11 cellular contexts compared by ENCODE assay signal in the genomic region with DNA sequence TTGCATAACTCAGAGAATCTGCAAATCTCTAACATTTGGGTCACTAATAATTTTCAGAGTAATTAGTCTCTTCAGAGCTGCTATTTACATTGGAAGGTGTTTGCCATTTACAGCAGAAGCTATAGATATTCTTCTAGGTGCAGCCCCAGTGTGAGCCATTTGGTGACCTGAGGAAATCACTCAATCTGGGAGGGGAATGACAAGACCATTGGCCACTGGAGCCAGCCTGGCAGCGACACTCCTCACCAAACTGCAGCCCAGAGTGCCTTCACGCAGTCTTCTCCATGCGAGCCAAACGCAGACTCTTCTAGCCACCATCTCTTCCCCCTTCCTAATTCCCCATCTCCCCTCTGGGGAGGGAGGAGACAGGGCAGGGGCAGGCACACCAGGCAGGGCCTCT.
A peak's percentile ranks its signal among the peaks of the same experiment; 100 is the strongest.
DNase-seq lines count a peak whose midpoint lies in the region; ATAC-seq and TF ChIP-seq lines count a peak whose summit lies in the region.
"Had no signal": no experiment of that assay in that cellular context is flagged by ENCODE, and none has a peak within 500 bp of the region (broad histone marks: within the 10 kb centered on the region; RNA-seq: fewer than 3 reads in every experiment).

No MANE protein-coding gene starts in this region.

- H4K20me1 ChIP-seq in neural progenitor cell (ENCODE audit: low read depth), result no peaks in the 10 kb centered on the region

- H3K4me3 ChIP-seq in NT2/D1 (ENCODE audit: insufficient read length, low read depth) (no peak overlapping the region), neural progenitor cell (no peak overlapping the region)

- no peaks in the 10 kb centered on the region for H3K27me3 ChIP-seq in NT2/D1 (ENCODE audit: insufficient read depth, insufficient read length)
- H3K27me3 ChIP-seq in neural progenitor cell, result no peaks in the 10 kb centered on the region

- H3K27ac ChIP-seq in neural progenitor cell, result no peak overlapping the region
- H3K27ac ChIP-seq: 22Rv1 had no signal

- H3K27me3 Mint-ChIP-seq in neural progenitor cell (ENCODE audit: insufficient read depth, low read depth) (peaks cover 3% of the 10 kb centered on the region), T-cell (peaks cover 8 to 12% of the 10 kb centered on the region in 2 donors)

- H3K4me1 ChIP-seq in NT2/D1 (ENCODE audit: insufficient read depth, insufficient read length) (no peaks in the 10 kb centered on the region), neural progenitor cell (peaks cover 15% of the 10 kb centered on the region)

- POLR2A ChIA-PET in T-cell (lab: Charles Lee), result interaction anchor here in 1 of 2 donors (0.7 kb wide), 1 partner anchor 22 kb away, joined by 3 read pairs; no protein-coding TSS in a partner anchor

- CTCF ChIA-PET in T-cell (lab: Charles Lee), result no interaction called here

- H3K36me3 ChIP-seq in NT2/D1 (ENCODE audit: insufficient read depth, insufficient read length, low read length) (no peaks in the 10 kb centered on the region), neural progenitor cell (no peaks in the 10 kb centered on the region)

- no peaks in the 10 kb centered on the region for H3F3A ChIP-seq in neural progenitor cell (ENCODE audit: low read depth)

- H3K9ac ChIP-seq in NT2/D1 (ENCODE audit: insufficient read length, low read depth) (no peak overlapping the region), neural progenitor cell (no peak overlapping the region)

- peak; percentile 71 for DNase-seq in NCI-H146 (lab: John Stamatoyannopoulos, UW)
- DNase-seq in NCI-H146 treated with DMSO at 0.1 percent for 48 hours (lab: John Stamatoyannopoulos, UW; ENCODE audit: unreplicated experiment), result no peak
- DNase-seq in NT2/D1 (ENCODE audit: low read depth, low spot score), result peak; percentile 16
- DNase-seq in neural progenitor cell (ENCODE audit: low spot score), result no peak
- no peak for DNase-seq in activated gamma-delta T cell (lab: John Stamatoyannopoulos, UW)
- DNase-seq in T-cell, result no peak
- DNase-seq: Calu3; CD8-positive, alpha-beta memory T cell; DMS 273 treated with DMSO at 0.1 percent for 48 hours had no signal

- peak overlapping the region; percentile 50 for H2AFZ ChIP-seq in neural progenitor cell (replicated peaks)

- no peaks in the 10 kb centered on the region for H3K79me2 ChIP-seq in neural progenitor cell (ENCODE audit: low read depth)

- TF ChIP-seq CTCF in neural progenitor cell (IDR thresholded peaks at IDR 0.05), result no peak

- ATAC-seq in HG03469 (IDR thresholded peaks at IDR 0.05; ENCODE audit: unreplicated experiment) (no peak), T-cell (replicated peaks in 1 of 4) (no peak)

- peak overlapping the region; percentile 22 for H3K4me2 ChIP-seq in neural progenitor cell

- H3K4me1 Mint-ChIP-seq in neural progenitor cell (peaks cover 9% of the 10 kb centered on the region), T-cell (no peaks in the 10 kb centered on the region)
- H3K4me1 Mint-ChIP-seq: CD8-positive, alpha-beta memory T cell had no signal

- H3K36me3 Mint-ChIP-seq in neural progenitor cell (no peaks in the 10 kb centered on the region), T-cell (no peaks in the 10 kb centered on the region)
- H3K36me3 Mint-ChIP-seq: CD8-positive, alpha-beta memory T cell had no signal

- H3K9me3 Mint-ChIP-seq in neural progenitor cell (no peaks in the 10 kb centered on the region), T-cell (peaks cover 0 to 3% (median 0%) of the 10 kb centered on the region in 3 donors)

- H3K4me3 Mint-ChIP-seq in neural progenitor cell, result no peak overlapping the region
- H3K4me3 Mint-ChIP-seq in T-cell, result no peak overlapping the region
- H3K4me3 Mint-ChIP-seq: CD8-positive, alpha-beta memory T cell had no signal

- H3K27ac Mint-ChIP-seq in neural progenitor cell, result no peak overlapping the region
- H3K27ac Mint-ChIP-seq in T-cell, result no peak overlapping the region
- H3K27ac Mint-ChIP-seq: CD8-positive, alpha-beta memory T cell had no signal

- H3K9me3 ChIP-seq in NT2/D1 (ENCODE audit: insufficient read depth, low read length) (no peaks in the 10 kb centered on the region), neural progenitor cell (ENCODE audit: low read depth) (no peaks in the 10 kb centered on the region)

Comparison
In these comparisons a context has a peak if more than half of its experiments do, and no peak if none do; other contexts are left out.
1. DNase-seq: peak in NCI-H146 (single experiment) and NT2/D1 (single experiment); none in NCI-H146 treated with DMSO at 0.1 percent for 48 hours (single experiment), neural progenitor cell (single experiment), activated gamma-delta T cell (single experiment) and T-cell (0 of 34).